Comparison of ENCODE assay signal across 18 cellular contexts in the genomic region with DNA sequence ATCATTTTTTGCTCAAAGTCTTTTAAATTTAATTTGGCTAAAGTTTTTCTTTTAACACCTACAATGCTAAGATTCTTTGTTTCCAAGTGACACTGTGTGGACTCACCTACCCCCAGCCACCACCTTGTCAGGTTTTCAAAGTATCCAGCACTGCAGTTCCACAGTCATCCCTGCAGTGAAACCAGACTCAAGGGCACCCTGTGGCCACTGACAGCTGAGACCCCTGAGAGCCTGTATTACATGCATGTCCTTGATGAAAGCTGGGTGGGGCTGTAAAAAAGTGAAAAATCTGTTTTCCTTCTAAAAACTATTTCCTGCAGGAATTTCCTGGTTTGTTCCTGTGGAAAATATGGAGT.
"Had no signal": no experiment of that assay in that cellular context is flagged by ENCODE, and none has a peak within 500 bp of the region (broad histone marks: within the 10 kb centered on the region; RNA-seq: fewer than 3 reads in every experiment).

No MANE protein-coding gene starts in this region.

- H3K36me3 ChIP-seq: adrenal gland, breast epithelium, left lung, neural progenitor cell, pancreas, right lobe of liver, WERI-Rb-1 had no signal

- H3K4me1 Mint-ChIP-seq: naive thymus-derived CD4-positive, alpha-beta T cell; neural progenitor cell; T-helper 17 cell had no signal

- H3K4me1 ChIP-seq: breast epithelium, left lung, neural progenitor cell, pancreas, right lobe of liver had no signal

- ATAC-seq: T-helper 17 cell had no signal

- H3K9me3 ChIP-seq: adrenal gland, breast epithelium, pancreas, right lobe of liver had no signal

- DNase-seq: activated CD4-positive, alpha-beta T cell treated with anti-CD3 and anti-CD28 coated beads for 1 hour; activated gamma-delta T cell; cerebellar nuclear complex; cortex of kidney; effector CD8-positive, alpha-beta T cell; foreskin fibroblast; left lung; mammary epithelial cell; naive thymus-derived CD4-positive, alpha-beta T cell; right lobe of liver; stimulated activated CD4-positive, alpha-beta T cell treated with anti-CD3 and anti-CD28 coated beads, Interleukin-15, amount 100 ng/mL, for 24 hours; stimulated activated CD4-positive, alpha-beta T cell treated with anti-CD3 and anti-CD28 coated beads, Interleukin-2, amount 100 ng/mL, for 48 hours; T-helper 17 cell; WERI-Rb-1 had no signal

- H3K4me3 Mint-ChIP-seq: naive thymus-derived CD4-positive, alpha-beta T cell; T-helper 17 cell had no signal

- H3K27ac ChIP-seq: neural progenitor cell, WERI-Rb-1 had no signal

- H3K4me3 ChIP-seq: adrenal gland, neural progenitor cell, right lobe of liver had no signal

- H3K27ac Mint-ChIP-seq: neural progenitor cell, T-helper 17 cell had no signal

- H3K27me3 ChIP-seq: adrenal gland, breast epithelium, left lung, pancreas, right lobe of liver had no signal
